20 cellular contexts compared by ENCODE assay signal in the genomic region with DNA sequence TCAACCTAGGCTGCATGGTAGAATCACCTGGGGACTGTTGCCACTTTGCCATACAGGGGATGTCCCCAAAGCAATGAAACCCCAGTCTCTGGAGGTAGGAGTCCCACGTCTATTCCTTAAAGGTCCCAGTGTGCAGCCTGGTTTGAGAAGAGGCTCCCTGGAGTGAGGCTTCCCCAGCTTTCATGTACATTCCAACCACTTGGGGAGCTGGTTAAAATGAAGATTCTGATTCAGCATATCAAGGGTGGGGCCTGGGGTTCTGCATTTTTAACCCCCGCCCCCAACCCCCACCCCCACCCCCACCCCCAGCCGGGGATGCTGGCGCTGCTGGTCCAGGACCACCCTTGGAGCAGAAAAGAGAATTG.
DNase-seq lines count a peak whose midpoint lies in the region; ATAC-seq and TF ChIP-seq lines count a peak whose summit lies in the region.
"Had no signal": no experiment of that assay in that cellular context is flagged by ENCODE, and none has a peak within 500 bp of the region (broad histone marks: within the 10 kb centered on the region; RNA-seq: fewer than 3 reads in every experiment).

No MANE protein-coding gene starts in this region.

- DNase-seq in mammary epithelial cell (no peak), breast epithelium (ENCODE audit: low spot score in 2 of 2) (no peak), ascending aorta (ENCODE audit: low spot score in 2 of 2) (no peak), fibroblast of villous mesenchyme (ENCODE audit: low read depth) (no peak), OCI-M1 (lab: John Stamatoyannopoulos, UW) (no peak)
- no peak for DNase-seq in activated CD8-positive, alpha-beta memory T cell treated with anti-CD3 and anti-CD28 coated beads, Interleukin-2, amount 10 ng/mL, durations not matched to agents 7 days and 5 days
- DNase-seq in activated CD8-positive, alpha-beta memory T cell treated with anti-CD3 and anti-CD28 coated beads, Interleukin-2, amount 50 U/mL, for 48 hours = no peak
- DNase-seq: activated CD8-positive, alpha-beta T cell treated with anti-CD3 and anti-CD28 coated beads for 36 hours; amygdala; CD8-positive, alpha-beta memory T cell; EL; naive thymus-derived CD4-positive, alpha-beta T cell; NCI-H2081 treated with DMSO at 0.1 percent for 48 hours; NCI-H526 treated with DMSO at 0.1 percent for 48 hours; stimulated activated CD8-positive, alpha-beta memory T cell treated with anti-CD3 and anti-CD28 coated beads, Interleukin-4, amount 100 ng/mL, for 48 hours had no signal

- H3K4me3 Mint-ChIP-seq in activated CD8-positive, alpha-beta memory T cell treated with anti-CD3 and anti-CD28 coated beads, Interleukin-2, amount 10 ng/mL, durations not matched to agents 7 days and 5 days = no peak overlapping the region
- H3K4me3 Mint-ChIP-seq: activated CD8-positive, alpha-beta T cell treated with anti-CD3 and anti-CD28 coated beads for 36 hours; CD8-positive, alpha-beta memory T cell; IgD-negative memory B cell; naive thymus-derived CD4-positive, alpha-beta T cell had no signal

- no peak overlapping the region for H2AFZ ChIP-seq in mammary epithelial cell (ENCODE audit: low read depth, low read length)

- no peaks in the 10 kb centered on the region for H4K20me1 ChIP-seq in mammary epithelial cell (ENCODE audit: insufficient read depth, low read length)

- no peak overlapping the region for H3K27ac Mint-ChIP-seq in activated CD8-positive, alpha-beta memory T cell treated with anti-CD3 and anti-CD28 coated beads, Interleukin-2, amount 10 ng/mL, durations not matched to agents 7 days and 5 days
- H3K27ac Mint-ChIP-seq: activated CD8-positive, alpha-beta T cell treated with anti-CD3 and anti-CD28 coated beads for 36 hours; activated T-helper 2 cell treated with anti-CD3 and anti-CD28 coated beads, Interferon-gamma antibody, Interleukin-2, Interleukin-4, amounts not matched to agents 10 μg/mL and 5 μg/mL and 100 μg/mL, durations not matched to agents 14 hours and 24 hours and 36 hours; CD8-positive, alpha-beta memory T cell; IgD-negative memory B cell; naive thymus-derived CD4-positive, alpha-beta T cell had no signal

- no peak for ATAC-seq in activated CD8-positive, alpha-beta memory T cell treated with anti-CD3 and anti-CD28 coated beads, Interleukin-2, amount 10 ng/mL, durations not matched to agents 7 days and 5 days
- ATAC-seq: activated CD8-positive, alpha-beta T cell treated with anti-CD3 and anti-CD28 coated beads for 36 hours; naive thymus-derived CD4-positive, alpha-beta T cell had no signal

- H3K79me2 ChIP-seq in mammary epithelial cell (ENCODE audit: insufficient read depth, low read length) = no peaks in the 10 kb centered on the region

- no peaks in the 10 kb centered on the region for H3K36me3 Mint-ChIP-seq in activated CD8-positive, alpha-beta memory T cell treated with anti-CD3 and anti-CD28 coated beads, Interleukin-2, amount 10 ng/mL, durations not matched to agents 7 days and 5 days
- H3K36me3 Mint-ChIP-seq: CD8-positive, alpha-beta memory T cell; IgD-negative memory B cell; naive thymus-derived CD4-positive, alpha-beta T cell had no signal

- in situ Hi-C loops in mammary epithelial cell (cut with MboI; ENCODE audit: low sequenced_read_pairs in 2 of 2) = loop anchor here in 1 of 2 donors (25.0 kb wide), 2 partner anchors 193 to 232 kb away; a partner anchor contains a TSS

- H3K4me3 ChIP-seq in mammary epithelial cell (replicated peaks in 1 of 3; ENCODE audit: insufficient read depth in 1 of 3, low read depth in 2 of 3, low read length in 3 of 3) (no peak overlapping the region), breast epithelium (no peak overlapping the region), ascending aorta (no peak overlapping the region), fibroblast of villous mesenchyme (ENCODE audit: low read depth, low read length) (no peak overlapping the region), skeletal muscle tissue (ENCODE audit: low read length in 3 of 3) (peak overlapping the region in 2 of 3 donors; percentile 50 to 58)
- H3K4me3 ChIP-seq: esophagus muscularis mucosa had no signal

- no peak for TF ChIP-seq POLR2A in breast epithelium (IDR thresholded peaks at IDR 0.05)

- H3K9ac ChIP-seq in mammary epithelial cell (ENCODE audit: insufficient read depth, low read length) (no peak overlapping the region), skeletal muscle tissue (ENCODE audit: low read depth in 1 of 3, low read length in 3 of 3) (no peak overlapping the region)

- peak; percentile 25 to 40 for TF ChIP-seq CTCF in mammary epithelial cell (conservative IDR thresholded peaks at IDR 0.05 in 1 of 2, IDR thresholded peaks at IDR 0.05 in 1 of 2; ENCODE audit: extremely low read depth in 1 of 2, insufficient read depth in 1 of 2, low read depth in 1 of 2, low read length in 2 of 2)
- no peak for TF ChIP-seq CTCF in breast epithelium (IDR thresholded peaks at IDR 0.05)
- TF ChIP-seq CTCF in ascending aorta (IDR thresholded peaks at IDR 0.05) = peak in 2 of 3 experiments; percentile 3 to 12
- TF ChIP-seq CTCF in fibroblast of villous mesenchyme (IDR thresholded peaks at IDR 0.05; ENCODE audit: insufficient read depth, low read depth, low read length) = peak; percentile 38

- H3K27me3 ChIP-seq in mammary epithelial cell (ENCODE audit: insufficient read depth, low read length) (no peaks in the 10 kb centered on the region), breast epithelium (peaks cover 0 to 36% of the 10 kb centered on the region in 2 donors), ascending aorta (no peaks in the 10 kb centered on the region), skeletal muscle tissue (ENCODE audit: control insufficient read depth in 3 of 3, insufficient read depth in 3 of 3, low read length in 3 of 3) (peaks cover 32 to 68% (median 43%) of the 10 kb centered on the region in 3 donors)

- no TSS peak for BruUV-seq in mammary epithelial cell (replicated peaks; lab: Mats Ljungman, UMichigan)

- CTCF ChIA-PET in mammary epithelial cell (lab: Charles Lee; ENCODE audit: low non-redundant PET) = interaction anchor here (0.5 kb wide), 1 partner anchor 109 kb away, joined by 3 read pairs; no protein-coding TSS in a partner anchor
- CTCF ChIA-PET in activated CD8-positive, alpha-beta memory T cell treated with anti-CD3 and anti-CD28 coated beads, Interleukin-2, amount 10 ng/mL, durations not matched to agents 7 days and 5 days (lab: Charles Lee) = no interaction called here

- H3K4me1 ChIP-seq in mammary epithelial cell (ENCODE audit: insufficient read depth, low read length) (peaks cover 25% of the 10 kb centered on the region), breast epithelium (no peaks in the 10 kb centered on the region), ascending aorta (peaks cover 0 to 13% of the 10 kb centered on the region in 2 donors), skeletal muscle tissue (ENCODE audit: control insufficient read depth in 3 of 3, insufficient read depth in 3 of 3, low read length in 3 of 3) (peaks cover 0 to 10% (median 7%) of the 10 kb centered on the region in 3 donors)

- H3K27ac ChIP-seq in mammary epithelial cell (ENCODE audit: insufficient read depth, low read depth, low read length) (no peak overlapping the region), breast epithelium (no peak overlapping the region), ascending aorta (no peak overlapping the region), skeletal muscle tissue (ENCODE audit: low read depth, low read length) (no peak overlapping the region)
- H3K27ac ChIP-seq: 22Rv1, esophagus muscularis mucosa had no signal

- peaks cover 13% of the 10 kb centered on the region for H3K27me3 Mint-ChIP-seq in activated CD8-positive, alpha-beta memory T cell treated with anti-CD3 and anti-CD28 coated beads, Interleukin-2, amount 10 ng/mL, durations not matched to agents 7 days and 5 days

- H3K4me2 ChIP-seq in mammary epithelial cell (ENCODE audit: insufficient read depth, low read depth, low read length) = no peak overlapping the region

- H3K36me3 ChIP-seq in mammary epithelial cell (ENCODE audit: insufficient read depth, low read length) (no peaks in the 10 kb centered on the region), breast epithelium (no peaks in the 10 kb centered on the region), ascending aorta (no peaks in the 10 kb centered on the region), skeletal muscle tissue (ENCODE audit: control insufficient read depth in 3 of 3, insufficient read depth in 3 of 3, low read length in 3 of 3) (no peaks in the 10 kb centered on the region)
- H3K36me3 ChIP-seq: esophagus muscularis mucosa had no signal

- dilution Hi-C loops in mammary epithelial cell (cut with HindIII; ENCODE audit: low sequenced_read_pairs) = loop anchor here (5.0 kb wide), 1 partner anchor 73 kb away; no protein-coding TSS in a partner anchor

- no peaks in the 10 kb centered on the region for H3K9me3 Mint-ChIP-seq in activated CD8-positive, alpha-beta memory T cell treated with anti-CD3 and anti-CD28 coated beads, Interleukin-2, amount 10 ng/mL, durations not matched to agents 7 days and 5 days (ENCODE audit: low read depth)
- H3K9me3 Mint-ChIP-seq: activated CD8-positive, alpha-beta T cell treated with anti-CD3 and anti-CD28 coated beads for 36 hours; activated T-helper 2 cell treated with anti-CD3 and anti-CD28 coated beads, Interferon-gamma antibody, Interleukin-2, Interleukin-4, amounts not matched to agents 10 μg/mL and 5 μg/mL and 100 μg/mL, durations not matched to agents 14 hours and 24 hours and 36 hours; IgD-negative memory B cell; naive thymus-derived CD4-positive, alpha-beta T cell had no signal

- intact Hi-C loops in mammary epithelial cell (cut with micrococcal nuclease) = no loop called here
- intact Hi-C loops in breast epithelium (cut with DNase I; ENCODE audit: low total_unique reads) = no loop called here
- intact Hi-C loops in ascending aorta (cut with DNase I) = no loop called here

- H3K9me3 ChIP-seq in mammary epithelial cell (replicated peaks; ENCODE audit: insufficient read depth, low read length) (no peaks in the 10 kb centered on the region), breast epithelium (no peaks in the 10 kb centered on the region), ascending aorta (no peaks in the 10 kb centered on the region), skeletal muscle tissue (ENCODE audit: control insufficient read depth in 3 of 3, low read length in 3 of 3) (no peaks in the 10 kb centered on the region)
- H3K9me3 ChIP-seq: esophagus muscularis mucosa had no signal

- no peaks in the 10 kb centered on the region for H3K4me1 Mint-ChIP-seq in activated CD8-positive, alpha-beta memory T cell treated with anti-CD3 and anti-CD28 coated beads, Interleukin-2, amount 10 ng/mL, durations not matched to agents 7 days and 5 days
- H3K4me1 Mint-ChIP-seq: CD8-positive, alpha-beta memory T cell; IgD-negative memory B cell; naive thymus-derived CD4-positive, alpha-beta T cell had no signal

- WGBS in mammary epithelial cell (ENCODE audit: low coverage, missing lambda C conversion rate) = no CpG with 5 or more reads among the region's 4 CpGs

Comparison
In these comparisons a context has a peak if more than half of its experiments do, and no peak if none do; other contexts are left out.
1. CTCF ChIP-seq: peak in mammary epithelial cell (2 of 2), ascending aorta (2 of 3) and fibroblast of villous mesenchyme (single experiment); none in breast epithelium (0 of 3).
2. H3K4me3 ChIP-seq: peak in skeletal muscle tissue (2 of 3); none in mammary epithelial cell (0 of 3), breast epithelium (0 of 3), ascending aorta (0 of 2) and fibroblast of villous mesenchyme (single experiment).